Comparison of ENCODE assay signal across 10 cellular contexts in genomic region chr13:41942462-41943094, GRCh38. TPM values are rescaled to one million over a fixed set of nuclear protein-coding genes. Genes with fewer than 3 reads are reported as not detected.
DNase-seq lines count a peak whose midpoint lies in the region; ATAC-seq and TF ChIP-seq lines count a peak whose summit lies in the region.
"Had no signal": no experiment of that assay in that cellular context is flagged by ENCODE, and none has a peak within 500 bp of the region (broad histone marks: within the 10 kb centered on the region; RNA-seq: fewer than 3 reads in every experiment).

No MANE protein-coding gene starts in this region.

- BruUV-seq in mammary epithelial cell (replicated peaks; lab: Mats Ljungman, UMichigan), result no TSS peak

- H2AFZ ChIP-seq in mammary epithelial cell (ENCODE audit: low read depth, low read length), result no peak overlapping the region

- no peak overlapping the region for H3K27ac Mint-ChIP-seq in T-helper 2 cell treated with Interferon-gamma antibody and Interleukin-4, amounts not matched to agents 5 μg/mL and 100 μg/mL, for 36 hours
- H3K27ac Mint-ChIP-seq in CD4-positive, alpha-beta T cell, result no peak overlapping the region

- dilution Hi-C loops in mammary epithelial cell (cut with HindIII; ENCODE audit: low sequenced_read_pairs), result no loop called here

- intact Hi-C loops in mammary epithelial cell (cut with micrococcal nuclease), result loop anchor here (2.0 kb wide), 1 partner anchor 274 kb away; no protein-coding TSS in a partner anchor
- intact Hi-C loops in CD4-positive, alpha-beta T cell (cut with DNase I, micrococcal nuclease), result no loop called here

- no peak overlapping the region for H3K4me3 ChIP-seq in mammary epithelial cell (replicated peaks in 1 of 3; ENCODE audit: insufficient read depth in 1 of 3, low read depth in 2 of 3, low read length in 3 of 3)

- no peak for ATAC-seq in CD4-positive, alpha-beta T cell (ENCODE audit: poor library complexity)
- ATAC-seq: activated T-cell treated with anti-CD3 and anti-CD28 coated beads, Interleukin-2, amount 50 U/mL, for 4 hours had no signal

- no peaks in the 10 kb centered on the region for H3K27me3 ChIP-seq in mammary epithelial cell (ENCODE audit: insufficient read depth, low read length)
- no peaks in the 10 kb centered on the region for H3K27me3 ChIP-seq in CD4-positive, alpha-beta T cell (ENCODE audit: control insufficient read depth, insufficient read depth, low read length)

- H3K4me3 Mint-ChIP-seq in T-helper 2 cell treated with Interferon-gamma antibody and Interleukin-4, amounts not matched to agents 5 μg/mL and 100 μg/mL, for 36 hours, result no peak overlapping the region
- H3K4me3 Mint-ChIP-seq in CD4-positive, alpha-beta T cell, result no peak overlapping the region
- H3K4me3 Mint-ChIP-seq: activated T-cell treated with anti-CD3 and anti-CD28 coated beads, Interleukin-2, amount 50 U/mL, for 4 hours had no signal

- no peaks in the 10 kb centered on the region for H3K27me3 Mint-ChIP-seq in T-helper 2 cell treated with Interferon-gamma antibody and Interleukin-4, amounts not matched to agents 5 μg/mL and 100 μg/mL, for 36 hours (ENCODE audit: low read depth)
- no peaks in the 10 kb centered on the region for H3K27me3 Mint-ChIP-seq in CD4-positive, alpha-beta T cell

- TF ChIP-seq CTCF in mammary epithelial cell (conservative IDR thresholded peaks at IDR 0.05 in 1 of 2, IDR thresholded peaks at IDR 0.05 in 1 of 2; ENCODE audit: extremely low read depth in 1 of 2, insufficient read depth in 1 of 2, low read depth in 1 of 2, low read length in 2 of 2) (peak; percentile 26 to 65), GM20000 (IDR thresholded peaks at IDR 0.05; ENCODE audit: extremely low read depth, missing control alignments) (no peak)
- no peak for TF ChIP-seq CTCF in CD4-positive, alpha-beta T cell (IDR thresholded peaks at IDR 0.05)

- WGBS in mammary epithelial cell (ENCODE audit: low coverage, missing lambda C conversion rate), result 100% methylated on average over 2 of the region's 2 CpGs

- peaks cover 4% of the 10 kb centered on the region for H3K36me3 ChIP-seq in mammary epithelial cell (ENCODE audit: insufficient read depth, low read length)

- CTCF ChIA-PET in mammary epithelial cell (lab: Charles Lee; ENCODE audit: low non-redundant PET), result no interaction called here
- CTCF ChIA-PET in CD4-positive, alpha-beta T cell (lab: Charles Lee), result no interaction called here

- H3K36me3 Mint-ChIP-seq in T-helper 2 cell treated with Interferon-gamma antibody and Interleukin-4, amounts not matched to agents 5 μg/mL and 100 μg/mL, for 36 hours (ENCODE audit: low read depth), result peaks cover 31% of the 10 kb centered on the region
- H3K36me3 Mint-ChIP-seq in CD4-positive, alpha-beta T cell (ENCODE audit: low read depth), result peaks cover 77% of the 10 kb centered on the region

- H3K79me2 ChIP-seq in mammary epithelial cell (ENCODE audit: insufficient read depth, low read length), result peaks cover 50% of the 10 kb centered on the region

- H3K4me2 ChIP-seq in mammary epithelial cell (ENCODE audit: insufficient read depth, low read depth, low read length), result no peak overlapping the region

- POLR2A ChIA-PET in CD4-positive, alpha-beta T cell (lab: Charles Lee), result interaction anchor here (1.8 kb wide), 1 partner anchor 22 kb away, joined by 4 read pairs; no protein-coding TSS in a partner anchor

- H3K9ac ChIP-seq in mammary epithelial cell (ENCODE audit: insufficient read depth, low read length), result no peak overlapping the region

- H3K4me1 Mint-ChIP-seq in T-helper 2 cell treated with Interferon-gamma antibody and Interleukin-4, amounts not matched to agents 5 μg/mL and 100 μg/mL, for 36 hours (ENCODE audit: low read depth), result peaks cover 6% of the 10 kb centered on the region
- peaks cover 26% of the 10 kb centered on the region for H3K4me1 Mint-ChIP-seq in CD4-positive, alpha-beta T cell (ENCODE audit: low read depth)

- in situ Hi-C loops in mammary epithelial cell (cut with MboI; ENCODE audit: low sequenced_read_pairs in 2 of 2), result no loop called here

- peaks cover 25% of the 10 kb centered on the region for H3K9me3 Mint-ChIP-seq in T-helper 2 cell treated with Interferon-gamma antibody and Interleukin-4, amounts not matched to agents 5 μg/mL and 100 μg/mL, for 36 hours
- H3K9me3 Mint-ChIP-seq in CD4-positive, alpha-beta T cell, result peaks cover 13% of the 10 kb centered on the region

- DNase-seq in ELF-1 (ENCODE audit: low read depth, low spot score) (peak; percentile 45), Kasumi-1 (lab: John Stamatoyannopoulos, UW) (peak; percentile 48 to 57), mammary epithelial cell (peak; percentile 34), left kidney (ENCODE audit: low read depth, low spot score) (peak; percentile 46), GM20000 (ENCODE audit: low spot score) (no peak), NCI-H128 (lab: John Stamatoyannopoulos, UW; ENCODE audit: unreplicated experiment) (no peak)
- DNase-seq in T-helper 2 cell treated with Interferon-gamma antibody and Interleukin-4, amounts not matched to agents 5 μg/mL and 100 μg/mL, for 36 hours (ENCODE audit: low spot score), result no peak
- no peak for DNase-seq in CD4-positive, alpha-beta T cell
- DNase-seq: activated T-cell treated with anti-CD3 and anti-CD28 coated beads, Interleukin-2, amount 50 U/mL, for 4 hours; NCI-H1105 treated with DMSO at 0.1 percent for 48 hours had no signal

- no peaks in the 10 kb centered on the region for H4K20me1 ChIP-seq in mammary epithelial cell (ENCODE audit: insufficient read depth, low read length)

- H3K9me3 ChIP-seq in mammary epithelial cell (replicated peaks; ENCODE audit: insufficient read depth, low read length), result no peaks in the 10 kb centered on the region
- peaks cover 18% of the 10 kb centered on the region for H3K9me3 ChIP-seq in CD4-positive, alpha-beta T cell (ENCODE audit: control insufficient read depth, low read length)

- H3K27ac ChIP-seq in mammary epithelial cell (ENCODE audit: insufficient read depth, low read depth, low read length), result no peak overlapping the region
- no peak overlapping the region for H3K27ac ChIP-seq in CD4-positive, alpha-beta T cell (ENCODE audit: low read depth, low read length)

- no peaks in the 10 kb centered on the region for H3K4me1 ChIP-seq in mammary epithelial cell (ENCODE audit: insufficient read depth, low read length)

RNA-seq across cellular contexts. Expression of gene VWA8, which starts 18.3 kb away (rescaled TPM):
- 10 to 100 TPM; 24.1 to 32.0 TPM for total RNA-seq in mammary epithelial cell
- polyA plus RNA-seq in mammary epithelial cell, result 10.1 TPM
- 62.1 TPM for polyA minus RNA-seq in mammary epithelial cell
- 10 to 100 TPM; 18.7 to 19.0 TPM for total RNA-seq in CD4-positive, alpha-beta T cell

Comparison
In these comparisons a context has a peak if more than half of its experiments do, and no peak if none do; other contexts are left out.
1. DNase-seq: peak in ELF-1 (single experiment), Kasumi-1 (2 of 2), mammary epithelial cell (single experiment) and left kidney (single experiment); none in GM20000 (single experiment), NCI-H128 (single experiment), T-helper 2 cell treated with Interferon-gamma antibody and Interleukin-4, amounts not matched to agents 5 μg/mL and 100 μg/mL, for 36 hours (single experiment) and CD4-positive, alpha-beta T cell (0 of 10).
2. CTCF ChIP-seq: peak in mammary epithelial cell (2 of 2); none in GM20000 (single experiment) and CD4-positive, alpha-beta T cell (single experiment).